ENCODE assay signal across 6 cellular contexts in genomic region chr7:35887430-35887829, GRCh38.
A peak's percentile ranks its signal among the peaks of the same experiment; 100 is the strongest.
DNase-seq lines count a peak whose midpoint lies in the region; ATAC-seq and TF ChIP-seq lines count a peak whose summit lies in the region.
"Not testable (repeated sequence)": the region's sequence is repeated elsewhere in the genome, so short reads cannot be mapped to it uniquely, and the experiment has no call there.

No MANE protein-coding gene starts in this region.

- not testable (repeated sequence) for H3K79me1 ChIP-seq in H9 (ENCODE audit: insufficient read depth, low read depth, low read length, poor library complexity, severe bottlenecking)

- H3K36me3 Mint-ChIP-seq in H9 (ENCODE audit: insufficient read depth in 1 of 3, low read depth in 3 of 3) (peaks cover 14 to 42% (median 33%) of the 10 kb centered on the region in 3 experiments; a peak in 5 of 7 replicates), WTC11 (peaks cover 21% of the 10 kb centered on the region), memory B cell (peaks cover 30% of the 10 kb centered on the region)
- H3K36me3 Mint-ChIP-seq in central memory CD8-positive, alpha-beta T cell (ENCODE audit: insufficient read depth), result peaks cover 51% of the 10 kb centered on the region

- not testable (repeated sequence) for H3K4me2 ChIP-seq in H9 (ENCODE audit: insufficient read depth, insufficient read length, low read length)

- H3K4me3 Mint-ChIP-seq in H9; WTC11; central memory CD8-positive, alpha-beta T cell; memory B cell: not testable (repeated sequence)

- not testable (repeated sequence) for H3K27me3 ChIP-seq in H9 (ENCODE audit: insufficient read depth, low read length); cardiac muscle cell

- H4K8ac ChIP-seq in H9 (replicated peaks; ENCODE audit: insufficient read length, low read depth, low read length), result not testable (repeated sequence)

- not testable (repeated sequence) for H2BK15ac ChIP-seq in H9 (ENCODE audit: low read depth, low read length)

- not testable (repeated sequence) for H3K23ac ChIP-seq in H9 (ENCODE audit: insufficient read length, low read depth, low read length)

- not testable (repeated sequence) for H3K14ac ChIP-seq in H9 (ENCODE audit: insufficient read depth, low read length)

- not testable (repeated sequence) for TF ChIP-seq CTCF in H9 (conservative IDR thresholded peaks at IDR 0.05); WTC11 (IDR thresholded peaks at IDR 0.05); cardiac muscle cell (IDR thresholded peaks at IDR 0.05; ENCODE audit: low read depth, low read length)

- H3K9ac ChIP-seq in H9 (ENCODE audit: extremely low read depth, insufficient read length, low read length), result not testable (repeated sequence)

- H3K27ac ChIP-seq in H9 (ENCODE audit: insufficient read length, low read depth, low read length), result not testable (repeated sequence)
- H3K27ac ChIP-seq in cardiac muscle cell, result peak overlapping the region; percentile 86

- DNase-seq in ELF-1 (ENCODE audit: low read depth, low spot score) (peak; percentile 32), H9 (peak; percentile 44), WTC11 (ENCODE audit: low spot score) (peak; percentile 43)
- DNase-seq in central memory CD8-positive, alpha-beta T cell (ENCODE audit: low spot score in 2 of 2); cardiac muscle cell (ENCODE audit: low read depth in 1 of 2, low spot score in 1 of 2); memory B cell (ENCODE audit: low spot score in 2 of 2): not testable (repeated sequence)

- not testable (repeated sequence) for H3T11ph ChIP-seq in H9 (ENCODE audit: low read length)

- H2BK12ac ChIP-seq in H9 (ENCODE audit: insufficient read length, low read depth, low read length), result not testable (repeated sequence)

- H3K18ac ChIP-seq in H9 (ENCODE audit: insufficient read length, low read depth, low read length), result not testable (repeated sequence)

- CTCF ChIA-PET in WTC11 (lab: Charles Lee), result not testable (repeated sequence)

- H3K56ac ChIP-seq in H9 (ENCODE audit: insufficient read length, low read depth, low read length), result not testable (repeated sequence)

- not testable (repeated sequence) for H4K20me1 ChIP-seq in H9 (ENCODE audit: control insufficient read depth, insufficient read depth, insufficient read length)

- not testable (repeated sequence) for H3K4me1 ChIP-seq in H9 (ENCODE audit: insufficient read depth, low read length)
- H3K4me1 ChIP-seq in cardiac muscle cell (ENCODE audit: low read depth), result peaks cover 21% of the 10 kb centered on the region

- H3K9me3 Mint-ChIP-seq in H9; WTC11; central memory CD8-positive, alpha-beta T cell; memory B cell: not testable (repeated sequence)

- not testable (repeated sequence) for H3K23me2 ChIP-seq in H9 (ENCODE audit: insufficient read length, low read depth, low read length, poor library complexity, severe bottlenecking)

- not testable (repeated sequence) for H3K79me2 ChIP-seq in H9 (ENCODE audit: insufficient read depth, low read length)

- H3K36me3 ChIP-seq in cardiac muscle cell, result peaks cover 14% of the 10 kb centered on the region

- not testable (repeated sequence) for H4K5ac ChIP-seq in H9 (ENCODE audit: insufficient read length, low read depth, low read length)

- not testable (repeated sequence) for H2AK5ac ChIP-seq in H9 (ENCODE audit: insufficient read length, low read length)

- H3K4me1 Mint-ChIP-seq in H9, WTC11, memory B cell: not testable (repeated sequence)
- H3K4me1 Mint-ChIP-seq in central memory CD8-positive, alpha-beta T cell, result peaks cover 32% of the 10 kb centered on the region

- peak; percentile 98 for ATAC-seq in WTC11
- not testable (repeated sequence) for ATAC-seq in central memory CD8-positive, alpha-beta T cell (replicated peaks; ENCODE audit: extremely low read depth, poor library complexity, severe bottlenecking); memory B cell (ENCODE audit: low read depth)

- H3K4ac ChIP-seq in H9 (ENCODE audit: low read depth, low read length), result not testable (repeated sequence)

- H2AFZ ChIP-seq in H9 (ENCODE audit: low read length), result not testable (repeated sequence)

- H2BK20ac ChIP-seq in H9 (ENCODE audit: low read depth, low read length, poor library complexity, severe bottlenecking), result not testable (repeated sequence)

- not testable (repeated sequence) for H3K27ac Mint-ChIP-seq in H9, WTC11
- H3K27ac Mint-ChIP-seq in central memory CD8-positive, alpha-beta T cell (ENCODE audit: low read depth), result peak overlapping the region; percentile 65
- peak overlapping the region; percentile 2 for H3K27ac Mint-ChIP-seq in memory B cell

- POLR2A ChIA-PET in WTC11 (lab: Charles Lee), result not testable (repeated sequence)

- not testable (repeated sequence) for H3K9me3 ChIP-seq in H9 (ENCODE audit: control insufficient read depth, low read depth, low read length); cardiac muscle cell (ENCODE audit: low read depth)

- H3K4me3 ChIP-seq in cardiac muscle cell, result not testable (repeated sequence)

- H2BK5ac ChIP-seq in H9 (ENCODE audit: insufficient read length, low read length), result not testable (repeated sequence)

- not testable (repeated sequence) for H2BK120ac ChIP-seq in H9 (ENCODE audit: low read depth, low read length, poor library complexity, severe bottlenecking)

- H4K91ac ChIP-seq in H9 (ENCODE audit: insufficient read length, low read depth, low read length), result not testable (repeated sequence)

- not testable (repeated sequence) for H3K27me3 Mint-ChIP-seq in H9 (ENCODE audit: low read depth); WTC11 (ENCODE audit: low read depth); central memory CD8-positive, alpha-beta T cell; memory B cell

- no CpG with 5 or more reads among the region's 4 CpGs for WGBS in H9 (ENCODE audit: extremely low coverage, insufficient read length, low lambda C conversion rate)
